10 cellular contexts compared by ENCODE assay signal in the genomic region with DNA sequence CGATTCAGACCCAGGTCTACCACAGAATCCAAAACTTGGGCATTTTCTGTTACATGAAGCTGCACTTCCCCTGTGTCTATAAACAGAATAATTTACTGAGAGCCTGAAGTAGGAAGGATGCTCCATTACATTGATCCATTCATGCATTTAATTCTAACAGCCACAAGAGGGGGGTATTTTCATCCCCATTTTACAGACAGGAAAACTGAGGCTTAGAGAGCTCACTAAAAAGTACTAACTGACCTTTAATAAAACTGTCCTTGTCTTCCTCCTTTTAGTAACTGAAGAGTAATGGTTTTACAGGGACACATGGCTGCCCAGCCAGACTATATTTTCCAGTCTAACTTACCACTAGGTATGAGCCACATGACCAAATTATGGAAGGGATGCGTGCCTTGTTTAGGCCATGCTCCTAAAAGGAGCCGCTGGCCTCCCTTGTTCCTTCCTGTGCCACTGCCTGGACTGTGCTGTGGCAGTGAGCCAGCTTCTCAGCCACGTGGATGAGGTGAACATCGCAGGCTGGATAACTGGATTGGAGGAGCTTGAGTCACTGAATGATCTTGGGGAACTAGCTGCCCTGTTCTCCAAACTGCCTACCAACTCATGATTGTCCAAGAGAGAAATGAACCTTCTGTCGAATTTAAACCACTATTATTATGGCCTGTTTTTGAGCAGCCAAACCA.
A peak's percentile ranks its signal among the peaks of the same experiment; 100 is the strongest.
DNase-seq lines count a peak whose midpoint lies in the region; ATAC-seq and TF ChIP-seq lines count a peak whose summit lies in the region.
"Had no signal": no experiment of that assay in that cellular context is flagged by ENCODE, and none has a peak within 500 bp of the region (broad histone marks: within the 10 kb centered on the region; RNA-seq: fewer than 3 reads in every experiment).

No MANE protein-coding gene starts in this region.

- peak; percentile 24; the same call in 1 of the 2 replicates for TF ChIP-seq CTCF in GM12874 (IDR thresholded peaks at IDR 0.05; ENCODE audit: insufficient read depth, low read depth, low read length)
- peak; percentile 35 for TF ChIP-seq CTCF in epithelial cell of proximal tubule (conservative IDR thresholded peaks at IDR 0.05; ENCODE audit: low read depth, low read length)

- DNase-seq in M059J (ENCODE audit: low read depth) (peak; percentile 23), epithelial cell of proximal tubule (ENCODE audit: low read depth) (peak; percentile 20), renal cortical epithelial cell (ENCODE audit: low read depth) (peak; percentile 33), NCI-H187 treated with DMSO at 0.1 percent for 48 hours (lab: John Stamatoyannopoulos, UW) (no peak)
- no peak for DNase-seq in stimulated activated CD4-positive, alpha-beta T cell treated with anti-CD3 and anti-CD28 coated beads, Interleukin-2, amount 100 ng/mL, for 24 hours
- DNase-seq: activated gamma-delta T cell; stimulated activated CD4-positive, alpha-beta T cell treated with anti-CD3 and anti-CD28 coated beads, Interleukin-15, amount 100 ng/mL, for 24 hours had no signal

- ATAC-seq in GM19035 (IDR thresholded peaks at IDR 0.05; ENCODE audit: unreplicated experiment), result no peak

- H3K4me3 ChIP-seq in epithelial cell of proximal tubule (ENCODE audit: low read depth, low read length), result no peak overlapping the region
- H3K4me3 ChIP-seq: suprapubic skin had no signal

Comparison
In these comparisons a context has a peak if more than half of its experiments do, and no peak if none do; other contexts are left out.
1. DNase-seq: peak in M059J (single experiment), epithelial cell of proximal tubule (single experiment) and renal cortical epithelial cell (single experiment); none in stimulated activated CD4-positive, alpha-beta T cell treated with anti-CD3 and anti-CD28 coated beads, Interleukin-2, amount 100 ng/mL, for 24 hours (0 of 2) and NCI-H187 treated with DMSO at 0.1 percent for 48 hours (single experiment).